7 cellular contexts compared by ENCODE assay signal in the genomic region with DNA sequence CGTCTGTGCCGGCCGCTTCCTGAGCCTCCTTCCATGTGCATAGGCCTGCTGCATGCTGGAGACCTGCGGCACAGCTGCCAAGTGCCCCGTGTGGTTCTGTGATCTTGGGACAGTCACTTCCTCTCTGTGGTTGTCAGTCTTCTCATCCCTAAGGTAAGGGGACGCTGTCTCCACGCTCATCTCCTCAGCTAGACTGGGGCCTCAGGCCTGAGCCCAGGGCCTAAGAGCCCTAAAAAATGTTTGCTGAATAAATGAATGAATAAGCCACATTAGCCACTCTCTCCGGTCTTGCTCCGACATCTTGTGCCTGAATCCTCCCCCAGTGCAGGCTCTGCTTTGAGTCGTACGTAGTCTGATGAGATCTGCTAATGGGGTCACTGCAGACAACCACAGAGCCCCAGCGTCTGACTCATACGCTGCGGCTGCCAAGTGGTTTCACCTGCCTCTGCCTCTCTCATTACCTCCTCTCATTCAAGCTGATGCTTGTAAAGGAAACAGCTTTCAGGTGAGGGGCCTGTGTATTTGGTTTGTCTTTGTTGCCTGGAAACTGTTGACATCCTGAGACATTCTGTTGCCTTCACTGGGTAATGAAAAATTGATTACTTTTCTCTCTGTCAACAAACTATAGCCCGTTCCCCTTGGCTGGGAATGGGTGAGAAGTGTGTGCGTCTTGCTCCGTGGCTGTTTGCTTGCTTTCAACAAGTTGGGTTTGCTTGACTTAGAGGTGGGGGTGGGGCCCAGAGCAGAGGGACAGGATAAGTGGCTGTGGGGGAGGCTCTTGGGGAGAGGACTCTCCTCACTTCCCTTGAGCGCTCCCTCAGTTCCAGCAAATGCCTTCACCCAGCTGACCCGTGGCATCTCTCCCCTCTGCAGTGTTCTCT. TPM values are rescaled to one million over a fixed set of nuclear protein-coding genes. Genes with fewer than 3 reads are reported as not detected.
DNase-seq lines count a peak whose midpoint lies in the region; ATAC-seq, FAIRE-seq and TF ChIP-seq lines count a peak whose summit lies in the region.

No MANE protein-coding gene starts in this region.

- CTCF ChIA-PET in OCI-LY7 (lab: Charles Lee; ENCODE audit: unreplicated experiment) = no interaction called here

- H3K4me1 ChIP-seq in OCI-LY3 (ENCODE audit: low read length) (peaks cover 31% of the 10 kb centered on the region), OCI-LY7 (ENCODE audit: insufficient read depth, low read length, poor library complexity, severe bottlenecking) (no peaks in the 10 kb centered on the region)

- no peaks in the 10 kb centered on the region for H4K20me1 ChIP-seq in OCI-LY3 (ENCODE audit: insufficient read depth, low read length)
- H4K20me1 ChIP-seq in OCI-LY7 (ENCODE audit: insufficient read depth, low read length) = no peaks in the 10 kb centered on the region

- DNase-seq in HTR-8/SVneo (ENCODE audit: insufficient read length, low spot score) (no peak), activated T-helper 1 cell treated with Interleukin-2 at 50 U/mL for 16 hours (ENCODE audit: low read depth) (peak; percentile 77), iris pigment epithelial cell (ENCODE audit: low read depth) (peak; percentile 90), OCI-LY7 (ENCODE audit: low spot score) (no peak)
- DNase-seq in stimulated activated CD4-positive, alpha-beta T cell treated with anti-CD3 and anti-CD28 coated beads, Interleukin-4, amount 100 ng/mL, for 48 hours (ENCODE audit: low read depth in 2 of 2) = peak; percentile 63 to 73

- H3K27ac ChIP-seq in OCI-LY3 (ENCODE audit: low read length) = peak overlapping the region; percentile 66
- H3K27ac ChIP-seq in OCI-LY7 (ENCODE audit: low read depth, low read length, poor library complexity, severe bottlenecking) = no peak overlapping the region

- H3K36me3 ChIP-seq in OCI-LY3 (replicated peaks; ENCODE audit: low read depth, low read length) (no peaks in the 10 kb centered on the region), OCI-LY7 (ENCODE audit: insufficient read depth, low read length) (no peaks in the 10 kb centered on the region)

- H3K4me2 ChIP-seq in OCI-LY3 (ENCODE audit: low read length) (peak overlapping the region; percentile 64), OCI-LY7 (ENCODE audit: low read length) (no peak overlapping the region)

- no peak for ATAC-seq in GM18502 (IDR thresholded peaks at IDR 0.05; ENCODE audit: poor library complexity, unreplicated experiment)

- POLR2A ChIA-PET in OCI-LY7 (lab: Charles Lee) = interaction anchor here (0.6 to 1.0 kb wide), 2 partner anchors 20 to 303 kb away, joined by 3 to 4 read pairs; no protein-coding TSS in a partner anchor

- H3K27me3 ChIP-seq in OCI-LY3 (ENCODE audit: low read depth, low read length) = no peaks in the 10 kb centered on the region

- H3K9me2 ChIP-seq in OCI-LY7 (ENCODE audit: insufficient read depth, low read length) = no peaks in the 10 kb centered on the region

- H3K4me3 ChIP-seq in OCI-LY3 (ENCODE audit: low read length) = peak overlapping the region; percentile 31
- H3K4me3 ChIP-seq in OCI-LY7 (ENCODE audit: low read depth, low read length, poor library complexity, severe bottlenecking) = no peak overlapping the region

- peak overlapping the region; percentile 20; the same call in 1 of the 2 replicates for H3K9ac ChIP-seq in OCI-LY3 (ENCODE audit: low read length)

- BruUV-seq in OCI-LY7 (replicated peaks; lab: Mats Ljungman, UMichigan) = no TSS peak

- TF ChIP-seq CTCF in OCI-LY3 (IDR thresholded peaks at IDR 0.05; ENCODE audit: low read depth, low read length) (no peak), OCI-LY7 (conservative IDR thresholded peaks at IDR 0.05; ENCODE audit: low read length) (no peak)

- H2AFZ ChIP-seq in OCI-LY3 (ENCODE audit: low read depth, low read length) = peak overlapping the region; percentile 75
- H2AFZ ChIP-seq in OCI-LY7 (ENCODE audit: low read length) = no peak overlapping the region

- peak; percentile 92 for FAIRE-seq in HTR-8/SVneo (lab: Jason Lieb, UNC)

- H3K79me2 ChIP-seq in OCI-LY3 (ENCODE audit: low read length) (no peaks in the 10 kb centered on the region), OCI-LY7 (ENCODE audit: insufficient read depth, low read depth, low read length) (no peaks in the 10 kb centered on the region)

- intact Hi-C loops in OCI-LY7 (cut with micrococcal nuclease; ENCODE audit: unreplicated experiment) = no loop called here

- H3K9me3 ChIP-seq in OCI-LY3 (ENCODE audit: insufficient read depth, low read length) (no peaks in the 10 kb centered on the region), OCI-LY7 (ENCODE audit: low read length) (no peaks in the 10 kb centered on the region)

RNA-seq across cellular contexts. Expression of gene RPLP1, which starts 15.9 kb away (rescaled TPM):
- total RNA-seq in OCI-LY7 (2014; rRNA removed; shearing (Covaris generic)) = 469 and 889 TPM in 2 replicates
- 2,251 and 2,407 TPM in 2 replicates for total RNA-seq in OCI-LY7 (2022)

RNA-seq across cellular contexts. Expression of gene KIF23, which starts 54.3 kb away (rescaled TPM):
- 54.0 and 66.1 TPM in 2 replicates for total RNA-seq in OCI-LY7 (2014; rRNA removed; shearing (Covaris generic))
- total RNA-seq in OCI-LY7 (2022) = 61.6 and 76.5 TPM in 2 replicates

Comparison
In these comparisons a context has a peak if more than half of its experiments do, and no peak if none do; other contexts are left out.
1. DNase-seq: peak in activated T-helper 1 cell treated with Interleukin-2 at 50 U/mL for 16 hours (single experiment), iris pigment epithelial cell (single experiment) and stimulated activated CD4-positive, alpha-beta T cell treated with anti-CD3 and anti-CD28 coated beads, Interleukin-4, amount 100 ng/mL, for 48 hours (2 of 2); none in HTR-8/SVneo (single experiment) and OCI-LY7 (single experiment).